In the genomic region with DNA sequence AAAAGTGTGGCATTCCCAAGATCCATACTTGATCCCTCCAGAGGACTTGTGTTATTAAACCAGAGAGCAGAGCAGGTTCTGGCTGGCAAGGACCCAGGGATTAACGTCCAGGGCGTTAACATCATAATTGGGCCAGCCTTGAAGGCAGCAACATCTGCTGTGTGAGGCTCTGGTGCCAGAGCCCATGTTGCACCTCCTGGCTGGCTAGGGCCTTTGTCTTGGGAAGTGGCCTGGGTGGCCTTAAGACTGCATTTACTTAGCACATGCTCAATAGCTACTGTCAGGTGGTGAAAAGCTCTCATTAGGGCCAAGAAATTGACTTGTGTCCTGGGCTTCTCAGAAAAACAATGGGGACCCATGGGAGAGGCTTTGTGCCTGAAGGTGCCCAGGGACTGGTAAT, we compare ENCODE assay signal across 26 cellular contexts.
A peak's percentile ranks its signal among the peaks of the same experiment; 100 is the strongest.
DNase-seq lines count a peak whose midpoint lies in the region; ATAC-seq, FAIRE-seq and TF ChIP-seq lines count a peak whose summit lies in the region.
"Had no signal": no experiment of that assay in that cellular context is flagged by ENCODE, and none has a peak within 500 bp of the region (broad histone marks: within the 10 kb centered on the region; RNA-seq: fewer than 3 reads in every experiment).

No MANE protein-coding gene starts in this region.

- CTCF ChIA-PET in HepG2 (lab: Yijun Ruan, JAX; ENCODE audit: low intra/inter-chr PET ratio, low total read pairs) = no interaction called here

- DNase-seq in HepG2 (ENCODE audit: low spot score) (no peak), right lobe of liver (no peak), NCI-H446 treated with DMSO at 0.1 percent for 48 hours (lab: John Stamatoyannopoulos, UW) (peak; percentile 49), iPS-NIHi11 (ENCODE audit: low spot score) (no peak), NCI-H510A treated with DMSO at 0.1 percent for 48 hours (lab: John Stamatoyannopoulos, UW) (no peak)
- DNase-seq in stimulated activated CD4-positive, alpha-beta T cell treated with anti-CD3 and anti-CD28 coated beads, Interleukin-2, amount 100 ng/mL, for 48 hours = no peak
- no peak for DNase-seq in effector memory CD4-positive, alpha-beta T cell
- DNase-seq: BE2C; Caco-2; CD4-positive, CD25-positive, alpha-beta regulatory T cell; DMS79; MM.1S; NCI-H1105; NCI-H1694; NCI-H226; NCI-H748 treated with DMSO at 0.1 percent for 48 hours; PC-9; SIG-M5; T-cell had no signal

- no peak for TF ChIP-seq POLR2A in HepG2 (IDR thresholded peaks at IDR 0.05; ENCODE audit: insufficient read depth in 1 of 2, low read depth in 2 of 2, low read length in 2 of 2)
- TF ChIP-seq POLR2A in right lobe of liver (IDR thresholded peaks at IDR 0.05) = no peak

- H3K36me3 Mint-ChIP-seq in brain = no peaks in the 10 kb centered on the region
- H3K36me3 Mint-ChIP-seq: CD4-positive, CD25-positive, alpha-beta regulatory T cell; T-cell had no signal

- no peak for ATAC-seq in HepG2
- ATAC-seq in right lobe of liver = no peak
- ATAC-seq: SK-N-SH treated with all-trans-retinoic acid at 6 μM for 48 hours, T-cell had no signal

- no peaks in the 10 kb centered on the region for H3K36me3 ChIP-seq in HepG2 (replicated peaks in 1 of 2; ENCODE audit: control insufficient read depth in 1 of 2, insufficient read depth in 2 of 2, low read length in 2 of 2)
- no peaks in the 10 kb centered on the region for H3K36me3 ChIP-seq in right lobe of liver
- H3K36me3 ChIP-seq in effector memory CD4-positive, alpha-beta T cell (ENCODE audit: control insufficient read depth, insufficient read depth, low read length) = no peaks in the 10 kb centered on the region
- H3K36me3 ChIP-seq: BE2C, HAP-1 had no signal

- H3K27me3 Mint-ChIP-seq in brain = peaks cover 15% of the 10 kb centered on the region

- TF ChIP-seq EP300 in HepG2 (IDR thresholded peaks at IDR 0.05; ENCODE audit: low read depth in 2 of 2, low read length in 2 of 2) (no peak), HepG2 (CRISPR knock-in tag; IDR thresholded peaks at IDR 0.05; ENCODE audit: borderline replicate concordance) (no peak)

- in situ Hi-C loops in HepG2 (cut with HindIII; ENCODE audit: extremely low pct_ligation_motif_present, low pct_unique_long_range_greater_than_20kb) = no loop called here

- H3K27ac ChIP-seq in HepG2 (ENCODE audit: extremely low read length, insufficient read depth, low read length) = no peak overlapping the region
- no peak overlapping the region for H3K27ac ChIP-seq in right lobe of liver
- H3K27ac ChIP-seq in effector memory CD4-positive, alpha-beta T cell (ENCODE audit: insufficient read depth, low read length, poor library complexity, severe bottlenecking) = no peak overlapping the region
- H3K27ac ChIP-seq: PC-9, RWPE1 had no signal

- H3K4me2 ChIP-seq in HepG2 (ENCODE audit: low read depth, low read length) = no peak overlapping the region
- H3K4me2 ChIP-seq: PC-9 had no signal

- intact Hi-C loops in HepG2 (cut with micrococcal nuclease; ENCODE audit: unreplicated experiment) = no loop called here
- intact Hi-C loops in right lobe of liver (cut with DNase I) = no loop called here

- H3K27ac Mint-ChIP-seq in brain = peak overlapping the region in 3 of 5 experiments; percentile 17 to 43 (median 19)
- H3K27ac Mint-ChIP-seq: CD4-positive, CD25-positive, alpha-beta regulatory T cell; T-cell had no signal

- H3K27me3 ChIP-seq in HepG2 (ENCODE audit: control insufficient read depth in 1 of 2, insufficient read depth in 2 of 2, low read length in 2 of 2) (peaks cover 3 to 24% of the 10 kb centered on the region in 2 experiments; a peak in 4 of 5 replicates), right lobe of liver (no peaks in the 10 kb centered on the region)
- H3K27me3 ChIP-seq in effector memory CD4-positive, alpha-beta T cell (replicated peaks; ENCODE audit: control insufficient read depth, insufficient read depth, low read length, poor library complexity, severe bottlenecking) = no peaks in the 10 kb centered on the region
- H3K27me3 ChIP-seq: BE2C had no signal

- no peak overlapping the region for H3K4me3 Mint-ChIP-seq in brain
- H3K4me3 Mint-ChIP-seq: CD4-positive, CD25-positive, alpha-beta regulatory T cell; T-cell had no signal

- no peaks in the 10 kb centered on the region for H4K20me1 ChIP-seq in HepG2 (ENCODE audit: insufficient read depth, low read length)

- no peak for TF ChIP-seq RAD21 in HepG2 (CRISPR knock-in tag; IDR thresholded peaks at IDR 0.05)

- no peak for TF ChIP-seq CTCF in HepG2 (CRISPR knock-in tag; IDR thresholded peaks at IDR 0.05)
- no peak for TF ChIP-seq CTCF in right lobe of liver (IDR thresholded peaks at IDR 0.05)
- TF ChIP-seq CTCF in brain (conservative IDR thresholded peaks at IDR 0.05) = no peak

- H3K9me3 ChIP-seq in HepG2 (ENCODE audit: low read length) (no peaks in the 10 kb centered on the region), right lobe of liver (no peaks in the 10 kb centered on the region)
- H3K9me3 ChIP-seq in effector memory CD4-positive, alpha-beta T cell (ENCODE audit: control insufficient read depth, low read length) = no peaks in the 10 kb centered on the region
- H3K9me3 ChIP-seq: BE2C, Caco-2, HAP-1 had no signal

- H3K4me3 ChIP-seq in HepG2 (replicated peaks in 1 of 3; ENCODE audit: insufficient read depth in 1 of 3, low read depth in 2 of 3, low read length in 3 of 3) (no peak overlapping the region), right lobe of liver (no peak overlapping the region)
- H3K4me3 ChIP-seq in effector memory CD4-positive, alpha-beta T cell (ENCODE audit: insufficient read depth, low read depth, low read length, poor library complexity, severe bottlenecking) = no peak overlapping the region
- H3K4me3 ChIP-seq: HAP-1, PC-9 had no signal

- BruUV-seq in HepG2 (replicated peaks; lab: Mats Ljungman, UMichigan) = no TSS peak

- no peak overlapping the region for H2AFZ ChIP-seq in HepG2 (ENCODE audit: low read length)
- H2AFZ ChIP-seq: PC-9 had no signal

- H3K4me1 Mint-ChIP-seq in brain = peaks cover 5% of the 10 kb centered on the region
- H3K4me1 Mint-ChIP-seq: CD4-positive, CD25-positive, alpha-beta regulatory T cell; T-cell had no signal

- H3K9ac ChIP-seq in HepG2 (ENCODE audit: insufficient read depth, low read depth, low read length) = no peak overlapping the region

- POLR2A ChIA-PET in HepG2 (lab: Yijun Ruan, JAX) = no interaction called here

- FAIRE-seq in HepG2 (lab: Jason Lieb, UNC) = no peak
- FAIRE-seq: A204.1, GM12892, HTR-8/SVneo had no signal

- H3K79me2 ChIP-seq in HepG2 (ENCODE audit: insufficient read depth, low read length) = no peaks in the 10 kb centered on the region

- no CpG with 5 or more reads among the region's 2 CpGs for WGBS in HepG2 (ENCODE audit: low lambda C conversion rate)
- WGBS in right lobe of liver (ENCODE audit: insufficient coverage, low coverage, low lambda C conversion rate, missing lambda C conversion rate) = 0% methylated on average over 2 of the region's 2 CpGs

- H3K9me3 Mint-ChIP-seq in brain = peaks cover 0 to 5% (median 0%) of the 10 kb centered on the region in 5 experiments
- H3K9me3 Mint-ChIP-seq: T-cell had no signal

- H3K4me1 ChIP-seq in HepG2 (ENCODE audit: insufficient read depth, low read length) = no peaks in the 10 kb centered on the region
- H3K4me1 ChIP-seq in right lobe of liver = no peaks in the 10 kb centered on the region
- no peaks in the 10 kb centered on the region for H3K4me1 ChIP-seq in effector memory CD4-positive, alpha-beta T cell (ENCODE audit: control insufficient read depth, insufficient read depth, low read length, poor library complexity, severe bottlenecking)
- H3K4me1 ChIP-seq: Caco-2, HAP-1 had no signal

TF ChIP-seq in HepG2, 621 proteins besides CTCF, POLR2A, EP300 and RAD21:
- no peak for TF ChIP-seq MAF1 (CRISPR knock-in tag; IDR thresholded peaks at IDR 0.05; ENCODE audit: borderline replicate concordance)
- peak; percentile 15; the same call in 1 of the 2 replicates for TF ChIP-seq MNT (IDR thresholded peaks at IDR 0.05)
